In the genomic region with DNA sequence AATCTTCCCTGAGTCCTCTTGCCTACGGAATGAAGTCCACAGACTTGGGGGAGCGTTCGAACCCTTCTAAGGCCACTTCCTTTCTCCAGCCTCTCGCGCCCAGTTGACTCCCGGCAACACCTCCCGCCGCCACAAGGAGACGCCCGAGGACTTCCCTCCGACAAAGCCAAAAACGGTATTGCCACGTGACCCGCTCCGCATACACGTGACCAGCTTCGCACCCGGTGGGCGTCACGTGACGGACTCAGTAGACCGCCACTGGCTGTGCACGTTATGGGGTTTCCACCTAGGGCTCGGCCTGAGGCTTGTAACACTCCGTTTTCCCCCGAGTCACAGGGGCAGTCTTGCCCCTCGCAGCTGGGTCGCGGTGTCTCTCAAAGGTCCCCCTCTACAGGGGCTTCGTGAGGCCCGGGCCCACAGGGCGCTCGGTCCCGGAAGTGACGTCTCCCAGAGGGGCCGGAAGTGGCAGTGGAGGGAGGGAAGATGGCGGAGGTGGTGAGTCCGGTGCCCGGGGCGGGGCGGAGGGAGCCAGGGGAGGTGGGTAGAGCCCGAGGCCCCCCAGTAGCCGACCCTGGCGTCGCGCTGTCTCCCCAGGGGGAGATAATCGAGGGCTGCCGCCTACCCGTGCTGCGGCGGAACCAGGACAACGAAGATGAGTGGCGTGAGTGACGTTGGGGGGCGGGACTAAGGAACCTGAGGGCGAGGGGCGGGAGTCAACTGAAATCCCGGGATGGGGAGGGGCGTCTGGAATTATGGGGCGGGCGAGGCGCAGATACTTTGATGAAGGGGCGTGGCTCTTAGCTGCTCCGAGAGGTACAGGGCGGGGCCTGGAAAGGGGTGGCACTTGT, we compare ENCODE assay signal across 8 cellular contexts.
DNase-seq lines count a peak whose midpoint lies in the region; ATAC-seq and TF ChIP-seq lines count a peak whose summit lies in the region.

Gene KAT5 (plus strand): TSS at position 468 of the 848 bp plus-strand sequence. CDS start 16 bp downstream, at position 484.

- DNase-seq in AG10803 (ENCODE audit: low read depth) = peak; percentile 98
- peak; percentile 94 for DNase-seq in NCI-H345 treated with DMSO at 0.1 percent for 48 hours (lab: John Stamatoyannopoulos, UW; ENCODE audit: unreplicated experiment)
- peak; percentile 95 for DNase-seq in activated CD4-positive, CD25-positive, alpha-beta regulatory T cell treated with anti-CD3 and anti-CD28 coated beads, Interleukin-2, amount 50 U/mL, for 16 hours (ENCODE audit: low read depth, low spot score)
- peak; percentile 98 for DNase-seq in central memory CD8-positive, alpha-beta T cell (ENCODE audit: low spot score in 2 of 2)
- peak; percentile 99 for DNase-seq in islet precursor cell
- peak; percentile 97 to 99 (median 98) for DNase-seq in stimulated activated CD4-positive, alpha-beta T cell treated with anti-CD3 and anti-CD28 coated beads, Interleukin-12 subunit alpha, Interleukin-12 subunit beta, amount 100 ng/mL, for 48 hours (ENCODE audit: low read depth in 2 of 3, low spot score in 1 of 3)

- H3K9me3 Mint-ChIP-seq in central memory CD8-positive, alpha-beta T cell = no peaks in the 10 kb centered on the region

- TF ChIP-seq CTCF in AG10803 (conservative IDR thresholded peaks at IDR 0.05; ENCODE audit: low read length) = peak; percentile 92

- peak; percentile 75 for TF ChIP-seq POLR2A in GM18951 (IDR thresholded peaks at IDR 0.05; ENCODE audit: extremely low read depth, insufficient read depth, insufficient read length)

- H3K36me3 Mint-ChIP-seq in central memory CD8-positive, alpha-beta T cell (ENCODE audit: insufficient read depth) = peaks cover 40% of the 10 kb centered on the region

- in situ Hi-C loops in GM18951 (cut with MboI; ENCODE audit: low sequenced_read_pairs, unreplicated experiment) = loop anchor here (25.0 kb wide), 1 partner anchor 275 kb away; no protein-coding TSS in a partner anchor

- peaks cover 31% of the 10 kb centered on the region for H3K4me1 Mint-ChIP-seq in central memory CD8-positive, alpha-beta T cell

- H3K27ac Mint-ChIP-seq in central memory CD8-positive, alpha-beta T cell (ENCODE audit: low read depth) = peak within 1 kb of the TSS; percentile 97

- H3K4me3 Mint-ChIP-seq in central memory CD8-positive, alpha-beta T cell = peak within 1 kb of the TSS; percentile 95

- peak; percentile 87 for ATAC-seq in HG03280 (IDR thresholded peaks at IDR 0.05; ENCODE audit: unreplicated experiment)
- ATAC-seq in central memory CD8-positive, alpha-beta T cell (replicated peaks; ENCODE audit: extremely low read depth, poor library complexity, severe bottlenecking) = peak; percentile 90

- peak within 1 kb of the TSS; percentile 88 for H3K4me3 ChIP-seq in AG10803 (ENCODE audit: low read length)

- H3K27me3 Mint-ChIP-seq in central memory CD8-positive, alpha-beta T cell = no peaks in the 10 kb centered on the region

Comparison
In these comparisons a context has a peak if more than half of its experiments do, and no peak if none do; other contexts are left out.
1. Peak in every context shown above with its lines: DNase-seq, ATAC-seq and H3K4me3 ChIP-seq.